In genomic region chr13:89965252-89965651, GRCh38 we compare ENCODE assay signal across 7 cellular contexts.
"Had no signal": no experiment of that assay in that cellular context is flagged by ENCODE, and none has a peak within 500 bp of the region (broad histone marks: within the 10 kb centered on the region; RNA-seq: fewer than 3 reads in every experiment).

No MANE protein-coding gene starts in this region.

- FAIRE-seq: HepG2, HTR-8/SVneo had no signal

- ATAC-seq: HepG2 had no signal

- H3K4me2 ChIP-seq: KMS-11 had no signal

- H3K9ac ChIP-seq: KMS-11 had no signal

- DNase-seq: IMR-90, KBM-7, KG1 had no signal

- H3K27ac ChIP-seq: HL-60, KMS-11 had no signal
